ENCODE assay signal across 20 cellular contexts in the genomic region with DNA sequence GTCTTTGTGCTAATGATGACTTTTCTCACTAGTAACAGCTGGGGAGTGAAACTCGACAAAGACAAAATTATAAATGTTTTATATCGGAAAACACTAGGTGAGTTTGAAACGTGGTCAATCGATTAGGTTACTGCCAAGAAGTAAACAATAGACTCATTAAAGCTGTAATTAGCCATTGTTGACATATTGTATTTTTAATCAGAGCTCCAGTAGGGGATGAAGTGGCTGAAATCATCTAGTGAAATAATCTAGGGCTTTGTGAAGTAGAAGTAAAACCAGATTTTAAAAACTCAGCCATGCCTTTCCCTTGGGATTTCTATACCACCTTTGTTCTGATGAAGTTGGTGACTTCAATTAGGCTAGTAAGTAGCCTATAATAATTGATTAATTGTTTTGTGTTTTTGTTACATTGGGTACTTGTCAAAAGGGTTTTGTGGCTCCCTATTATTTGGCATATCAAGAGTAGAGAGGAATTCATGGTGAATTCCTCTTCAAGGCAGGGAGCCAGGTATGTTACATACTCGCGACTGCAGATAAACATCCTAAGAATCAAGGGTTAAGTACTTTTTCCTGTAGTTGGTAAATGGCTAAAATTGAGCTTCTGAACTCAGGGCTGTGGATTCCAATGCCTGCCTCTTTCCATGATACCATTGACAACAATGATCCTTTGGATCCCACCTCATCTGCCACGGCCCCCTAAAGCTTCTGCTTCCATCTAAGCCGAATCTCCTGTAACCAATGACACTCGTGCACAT. TPM values are rescaled to one million over a fixed set of nuclear protein-coding genes. Genes with fewer than 3 reads are reported as not detected.
DNase-seq lines count a peak whose midpoint lies in the region; ATAC-seq and TF ChIP-seq lines count a peak whose summit lies in the region.
"Had no signal": no experiment of that assay in that cellular context is flagged by ENCODE, and none has a peak within 500 bp of the region (broad histone marks: within the 10 kb centered on the region; RNA-seq: fewer than 3 reads in every experiment).

No MANE protein-coding gene starts in this region.

- H2BK120ac ChIP-seq in mesenchymal stem cell (ENCODE audit: low read depth, low read length) = no peak overlapping the region

- TF ChIP-seq CTCF in Calu3 (IDR thresholded peaks at IDR 0.05; ENCODE audit: unreplicated experiment) = no peak
- TF ChIP-seq CTCF in smooth muscle cell (IDR thresholded peaks at IDR 0.05; ENCODE audit: borderline replicate concordance, insufficient read depth, poor library complexity, severe bottlenecking) = no peak

- H3K9me3 Mint-ChIP-seq in Calu3 (ENCODE audit: low read depth, unreplicated experiment) = no peaks in the 10 kb centered on the region
- H3K9me3 Mint-ChIP-seq: CD4-positive, alpha-beta memory T cell had no signal

- H3K4me2 ChIP-seq in mesenchymal stem cell (ENCODE audit: low read length, poor library complexity, severe bottlenecking) = no peak overlapping the region
- H3K4me2 ChIP-seq in smooth muscle cell = no peak overlapping the region

- BruUV-seq in Calu3 (replicated peaks; lab: Mats Ljungman, UMichigan) = no TSS peak

- intact Hi-C loops in Calu3 (cut with micrococcal nuclease; ENCODE audit: unreplicated experiment) = loop anchor here (2.0 to 5.0 kb wide), 3 partner anchors 29 to 87 kb away; no protein-coding TSS in a partner anchor

- H3K36me3 Mint-ChIP-seq in Calu3 (ENCODE audit: insufficient read depth, unreplicated experiment) = no peaks in the 10 kb centered on the region
- H3K36me3 Mint-ChIP-seq: CD4-positive, alpha-beta memory T cell had no signal

- H3K27ac ChIP-seq in mesenchymal stem cell (ENCODE audit: low read length, poor library complexity, severe bottlenecking) (no peak overlapping the region), smooth muscle cell (ENCODE audit: low read depth) (no peak overlapping the region)
- H3K27ac ChIP-seq: BLaER1 treated with 17β-estradiol and CSF1 and Interleukin-3, amounts not matched to agents 10 nM and 100 nM; HL-60 had no signal

- H3K36me3 ChIP-seq in mesenchymal stem cell (ENCODE audit: control insufficient read depth in 1 of 2, insufficient read depth in 2 of 2, low read depth in 1 of 2, low read length in 2 of 2) (no peaks in the 10 kb centered on the region), smooth muscle cell (ENCODE audit: low read depth) (no peaks in the 10 kb centered on the region)
- H3K36me3 ChIP-seq: BLaER1 treated with 17β-estradiol and CSF1 and Interleukin-3, amounts not matched to agents 10 nM and 100 nM; MG63 had no signal

- H3K18ac ChIP-seq in mesenchymal stem cell (ENCODE audit: low read depth in 1 of 2, low read length in 2 of 2) = peak overlapping the region; percentile 28 to 70

- peak; percentile 12 for DNase-seq in NCI-H146 (lab: John Stamatoyannopoulos, UW)
- no peak for DNase-seq in NCI-H146 treated with DMSO at 0.1 percent for 48 hours (lab: John Stamatoyannopoulos, UW; ENCODE audit: unreplicated experiment)
- no peak for DNase-seq in Calu3
- peak; percentile 37 for DNase-seq in NCI-H69 (lab: John Stamatoyannopoulos, UW)
- DNase-seq in mesenchymal stem cell = no peak
- no peak for DNase-seq in smooth muscle cell (lab: John Stamatoyannopoulos, UW; ENCODE audit: unreplicated experiment)
- DNase-seq in HCEC 1CT = no peak
- DNase-seq: 8988T; CD4-positive, alpha-beta memory T cell; GOT3; MG63; NCI-H1694 treated with DMSO at 0.1 percent for 48 hours; NCI-H510A; NCI-H82; Right ventricle myocardium superior had no signal

- H2BK12ac ChIP-seq in mesenchymal stem cell (ENCODE audit: low read length in 2 of 2) = peak overlapping the region in 1 of 2 experiments; percentile 39

- H3K4me3 ChIP-seq in mesenchymal stem cell (ENCODE audit: insufficient read depth in 1 of 2, low read depth in 1 of 2, low read length in 2 of 2) = no peak overlapping the region
- H3K4me3 ChIP-seq in smooth muscle cell = no peak overlapping the region
- H3K4me3 ChIP-seq: BLaER1 treated with 17β-estradiol and CSF1 and Interleukin-3, amounts not matched to agents 10 nM and 100 nM; K562; MG63 had no signal

- H2AK5ac ChIP-seq in mesenchymal stem cell (ENCODE audit: low read length, severe bottlenecking) = no peak overlapping the region

- H3K4me3 Mint-ChIP-seq in Calu3 (ENCODE audit: low read depth, unreplicated experiment) = peak overlapping the region; percentile 64
- H3K4me3 Mint-ChIP-seq: CD4-positive, alpha-beta memory T cell had no signal

- no peak overlapping the region for H3K14ac ChIP-seq in mesenchymal stem cell (ENCODE audit: low read length in 2 of 2)

- H3K79me1 ChIP-seq in mesenchymal stem cell (replicated peaks; ENCODE audit: low read length, poor library complexity, severe bottlenecking) = no peaks in the 10 kb centered on the region

- H3K9ac ChIP-seq in mesenchymal stem cell (ENCODE audit: low read length) (no peak overlapping the region), smooth muscle cell (ENCODE audit: low read depth) (no peak overlapping the region)
- H3K9ac ChIP-seq: BLaER1 treated with 17β-estradiol and CSF1 and Interleukin-3, amounts not matched to agents 10 nM and 100 nM had no signal

- H3K27me3 ChIP-seq in mesenchymal stem cell (ENCODE audit: control insufficient read depth in 1 of 2, insufficient read depth in 1 of 2, low read length in 2 of 2) = no peaks in the 10 kb centered on the region
- H3K27me3 ChIP-seq in smooth muscle cell (ENCODE audit: low read depth) = no peaks in the 10 kb centered on the region
- H3K27me3 ChIP-seq: BLaER1 treated with 17β-estradiol and CSF1 and Interleukin-3, amounts not matched to agents 10 nM and 100 nM; MG63 had no signal

- no peaks in the 10 kb centered on the region for H3F3A ChIP-seq in smooth muscle cell (ENCODE audit: low read depth)

- H2BK15ac ChIP-seq in mesenchymal stem cell (ENCODE audit: low read depth, poor library complexity, severe bottlenecking) = no peak overlapping the region

- H3K4me1 ChIP-seq in mesenchymal stem cell (ENCODE audit: control insufficient read depth, insufficient read depth, low read depth, low read length) (no peaks in the 10 kb centered on the region), smooth muscle cell (ENCODE audit: low read depth) (no peaks in the 10 kb centered on the region)

- ATAC-seq in HG03460 (IDR thresholded peaks at IDR 0.05; ENCODE audit: unreplicated experiment) = no peak
- ATAC-seq: HepG2 had no signal

- H2AFZ ChIP-seq in mesenchymal stem cell (ENCODE audit: low read depth, low read length) (no peak overlapping the region), smooth muscle cell (ENCODE audit: low read depth) (no peak overlapping the region)

- H4K20me1 ChIP-seq in smooth muscle cell (ENCODE audit: low read depth) = no peaks in the 10 kb centered on the region
- H4K20me1 ChIP-seq: BLaER1 treated with 17β-estradiol and CSF1 and Interleukin-3, amounts not matched to agents 10 nM and 100 nM had no signal

- no peaks in the 10 kb centered on the region for H3K79me2 ChIP-seq in smooth muscle cell (ENCODE audit: low read depth)

- H3K27me3 Mint-ChIP-seq in Calu3 (ENCODE audit: unreplicated experiment) = no peaks in the 10 kb centered on the region
- H3K27me3 Mint-ChIP-seq: CD4-positive, alpha-beta memory T cell had no signal

- CTCF ChIA-PET in Calu3 (lab: Charles Lee) = interaction anchor here (0.7 to 1.4 kb wide), 9 partner anchors 13 to 672 kb away, joined by 3 to 8 read pairs (median 3); a partner anchor contains a TSS

- H3K9me3 ChIP-seq in mesenchymal stem cell (ENCODE audit: control insufficient read depth, low read length) (no peaks in the 10 kb centered on the region), smooth muscle cell (replicated peaks; ENCODE audit: low read depth) (no peaks in the 10 kb centered on the region)
- H3K9me3 ChIP-seq: MG63 had no signal

- H3K4me1 Mint-ChIP-seq in Calu3 (ENCODE audit: low read depth, unreplicated experiment) = peaks cover 59% of the 10 kb centered on the region

- H2BK5ac ChIP-seq in mesenchymal stem cell (ENCODE audit: low read depth, low read length, poor library complexity, severe bottlenecking) = no peak overlapping the region

- H3K27ac Mint-ChIP-seq in Calu3 (ENCODE audit: unreplicated experiment) = peak overlapping the region; percentile 91
- H3K27ac Mint-ChIP-seq: CD4-positive, alpha-beta memory T cell had no signal

- H3K23ac ChIP-seq in mesenchymal stem cell (ENCODE audit: low read length in 2 of 2) = no peak overlapping the region

- 77% methylated on average over 9 of the region's 9 CpGs for WGBS in mesenchymal stem cell
- WGBS in smooth muscle cell (ENCODE audit: low lambda C conversion rate) = 84% methylated on average over 9 of the region's 9 CpGs

- H4K91ac ChIP-seq in mesenchymal stem cell (ENCODE audit: low read length) = peak overlapping the region; percentile 75

- peak overlapping the region; percentile 72 for H4K8ac ChIP-seq in mesenchymal stem cell (ENCODE audit: low read length)

- H3K4ac ChIP-seq in mesenchymal stem cell (ENCODE audit: low read depth in 1 of 2, low read length in 2 of 2) = no peak overlapping the region

RNA-seq across cellular contexts. Expression of a gene that starts 31.6 kb away (rescaled TPM):
- total RNA-seq in Calu3 (2022) (38.3 and 60.6 TPM in 2 replicates), smooth muscle cell (8.9 and 9.5 TPM in 2 replicates)
- polyA plus RNA-seq in mesenchymal stem cell (2013, experiment 1 of 2) = 122 TPM
- polyA plus RNA-seq in mesenchymal stem cell (2013, experiment 2 of 2) = 127 TPM
- 0.98 and 2.4 TPM in 2 replicates for polyA plus RNA-seq in smooth muscle cell
- total RNA-seq: HepG2 had no signal
- polyA plus RNA-seq: HepG2 had no signal

Comparison
In these comparisons a context has a peak if more than half of its experiments do, and no peak if none do; other contexts are left out.
1. DNase-seq: peak in NCI-H146 (single experiment) and NCI-H69 (single experiment); none in NCI-H146 treated with DMSO at 0.1 percent for 48 hours (single experiment), Calu3 (single experiment), mesenchymal stem cell (single experiment), smooth muscle cell (single experiment) and HCEC 1CT (single experiment).